8 cellular contexts compared by ENCODE assay signal in the genomic region with DNA sequence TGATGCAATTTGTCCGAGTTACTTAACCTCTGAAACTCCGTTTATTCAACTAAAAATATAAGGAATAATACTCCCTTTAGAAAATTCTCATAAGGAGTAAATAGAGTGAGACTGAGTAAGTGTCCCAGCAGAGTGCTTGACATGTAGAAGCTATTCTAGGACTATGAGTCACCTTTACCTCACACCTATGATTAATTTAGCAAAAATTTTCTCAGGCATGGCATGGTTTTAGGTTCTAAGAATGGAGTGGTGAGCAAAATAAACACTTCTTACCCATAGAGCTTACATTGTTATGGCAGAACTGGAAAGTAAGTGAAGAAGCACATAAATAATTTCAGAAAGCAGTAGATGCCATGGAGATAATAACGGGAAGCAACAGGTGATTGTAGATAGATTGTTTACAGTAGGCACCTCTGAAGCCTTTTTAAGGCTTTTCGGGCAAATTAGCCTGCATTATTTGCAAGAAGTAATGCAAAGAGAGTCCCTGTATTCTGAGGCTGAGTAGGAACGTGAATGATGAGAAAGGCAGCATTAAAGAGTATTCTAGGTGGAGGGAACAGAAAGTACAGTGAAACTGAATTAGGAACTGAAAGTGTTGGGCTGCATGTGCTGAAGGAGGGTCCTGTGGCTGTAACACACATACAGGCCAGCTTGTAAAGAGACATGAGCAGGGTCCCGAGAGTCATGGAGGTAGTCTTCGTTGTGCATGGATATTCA.
DNase-seq lines count a peak whose midpoint lies in the region; ATAC-seq and TF ChIP-seq lines count a peak whose summit lies in the region.

No MANE protein-coding gene starts in this region.

- intact Hi-C loops in sigmoid colon (cut with DNase I) (no loop called here), posterior vena cava (cut with DNase I) (no loop called here)

- peaks cover 0 to 38% (median 22%) of the 10 kb centered on the region in 4 donors for H3K4me1 ChIP-seq in sigmoid colon

- no peaks in the 10 kb centered on the region for H3K36me3 Mint-ChIP-seq in progenitor cell of endocrine pancreas (ENCODE audit: insufficient read depth)

- no peak overlapping the region for H3K4me3 Mint-ChIP-seq in progenitor cell of endocrine pancreas (ENCODE audit: low read depth)

- no peaks in the 10 kb centered on the region for H3K27me3 Mint-ChIP-seq in progenitor cell of endocrine pancreas

- no peak overlapping the region for H3K4me3 ChIP-seq in sigmoid colon

- 80 to 84% methylated on average over 7 of the region's 7 CpGs for WGBS in sigmoid colon, 2 donors

- H3K9me3 ChIP-seq in sigmoid colon: no peaks in the 10 kb centered on the region

- TF ChIP-seq CTCF in sigmoid colon (IDR thresholded peaks at IDR 0.05) (no peak), progenitor cell of endocrine pancreas (IDR thresholded peaks at IDR 0.05; ENCODE audit: unreplicated experiment) (no peak)

- ATAC-seq in GM18505 (IDR thresholded peaks at IDR 0.05; ENCODE audit: unreplicated experiment): peak; percentile 98
- peak; percentile 98 for ATAC-seq in GM21576 (IDR thresholded peaks at IDR 0.05; ENCODE audit: unreplicated experiment)

- no peak overlapping the region for H3K27ac Mint-ChIP-seq in progenitor cell of endocrine pancreas

- H3K27ac ChIP-seq in sigmoid colon: peak overlapping the region; percentile 30 to 64 (median 60)

- no peak for TF ChIP-seq EP300 in sigmoid colon (IDR thresholded peaks at IDR 0.05)

- TF ChIP-seq POLR2A in GM18505 (IDR thresholded peaks at IDR 0.05; ENCODE audit: borderline replicate concordance, extremely low read depth, insufficient read depth, insufficient read length) (no peak), sigmoid colon (IDR thresholded peaks at IDR 0.05) (no peak)

- peak; percentile 96 for DNase-seq in HT1080 (ENCODE audit: low read depth)
- DNase-seq in astrocyte of the hippocampus (ENCODE audit: low read depth, low spot score): peak; percentile 86
- no peak for DNase-seq in sigmoid colon
- DNase-seq in posterior vena cava (ENCODE audit: low spot score): no peak
- DNase-seq in GOT3 (lab: John Stamatoyannopoulos, UW): no peak
- no peak for DNase-seq in progenitor cell of endocrine pancreas (ENCODE audit: low spot score, unreplicated experiment)

- no peaks in the 10 kb centered on the region for H3K9me3 Mint-ChIP-seq in progenitor cell of endocrine pancreas (ENCODE audit: low read depth)

- H3K36me3 ChIP-seq in sigmoid colon: no peaks in the 10 kb centered on the region

- H3K27me3 ChIP-seq in sigmoid colon: no peaks in the 10 kb centered on the region

- H3K4me1 Mint-ChIP-seq in progenitor cell of endocrine pancreas (ENCODE audit: low read depth): peaks cover 24% of the 10 kb centered on the region

Comparison
In these comparisons a context has a peak if more than half of its experiments do, and no peak if none do; other contexts are left out.
1. DNase-seq: peak in HT1080 (single experiment) and astrocyte of the hippocampus (single experiment); none in sigmoid colon (single experiment), posterior vena cava (single experiment), GOT3 (single experiment) and progenitor cell of endocrine pancreas (single experiment).